In genomic region chr16:84667600-84668309, GRCh38 we compare ENCODE assay signal across 1 cellular context.
TF ChIP-seq lines count a peak whose summit lies in the region.

No MANE protein-coding gene starts in this region.

TF ChIP-seq in H1, 55 proteins besides CTCF, POLR2A, EP300 and RAD21:
- no peak for TF ChIP-seq ASH2L (IDR thresholded peaks at IDR 0.05; ENCODE audit: low read length)
- no peak for TF ChIP-seq EZH2 (IDR thresholded peaks at IDR 0.05; ENCODE audit: low read depth, low read length, severe bottlenecking)
- TF ChIP-seq ZNF274 (IDR thresholded peaks at IDR 0.05; ENCODE audit: borderline replicate concordance, extremely low read depth, low read length): no peak
- TF ChIP-seq CHD7 (IDR thresholded peaks at IDR 0.05; ENCODE audit: insufficient replicate concordance, low read length): no peak
- no peak for TF ChIP-seq CBX8 (IDR thresholded peaks at IDR 0.05; ENCODE audit: borderline replicate concordance, low read depth, low read length)
- TF ChIP-seq KDM1A (IDR thresholded peaks at IDR 0.05; ENCODE audit: borderline replicate concordance, low read length): no peak
- no peak for TF ChIP-seq SIX5 (IDR thresholded peaks at IDR 0.05; ENCODE audit: low read depth, low read length)
- no peak for TF ChIP-seq E2F6 (IDR thresholded peaks at IDR 0.05)
- TF ChIP-seq RFX5 (IDR thresholded peaks at IDR 0.05; ENCODE audit: borderline replicate concordance, low read depth, low read length): no peak
- no peak for TF ChIP-seq YY1 (IDR thresholded peaks at IDR 0.05; ENCODE audit: low read depth, low read length)
- no peak for TF ChIP-seq ATF2 (IDR thresholded peaks at IDR 0.05; ENCODE audit: low read length)
- no peak for TF ChIP-seq CHD2 (IDR thresholded peaks at IDR 0.05; ENCODE audit: low read length)
- TF ChIP-seq MAX (IDR thresholded peaks at IDR 0.05): no peak
- TF ChIP-seq EGR1 (IDR thresholded peaks at IDR 0.05; ENCODE audit: borderline replicate concordance, low read depth, low read length): no peak
- no peak for TF ChIP-seq NRF1 (IDR thresholded peaks at IDR 0.05; ENCODE audit: low read depth, low read length)
- no peak for TF ChIP-seq JUN (IDR thresholded peaks at IDR 0.05; ENCODE audit: low read depth, low read length)
- no peak for TF ChIP-seq KDM5A (IDR thresholded peaks at IDR 0.05; ENCODE audit: low read length)
- no peak for TF ChIP-seq POU5F1 (IDR thresholded peaks at IDR 0.05; ENCODE audit: low read depth, low read length)
- no peak for TF ChIP-seq HDAC6 (IDR thresholded peaks at IDR 0.05; ENCODE audit: low read depth, low read length)
